Comparison of ENCODE assay signal across 14 cellular contexts in genomic region chr20:8855315-8855714, GRCh38.
DNase-seq lines count a peak whose midpoint lies in the region; ATAC-seq and TF ChIP-seq lines count a peak whose summit lies in the region.
"Had no signal": no experiment of that assay in that cellular context is flagged by ENCODE, and none has a peak within 500 bp of the region (broad histone marks: within the 10 kb centered on the region; RNA-seq: fewer than 3 reads in every experiment).

No MANE protein-coding gene starts in this region.

- DNase-seq in EH (ENCODE audit: low read depth), result peak; percentile 77
- DNase-seq in astrocyte of the cerebellum (ENCODE audit: low read depth), result peak; percentile 24
- DNase-seq in iris pigment epithelial cell (ENCODE audit: low read depth), result peak; percentile 50
- no peak for DNase-seq in stimulated activated CD4-positive, alpha-beta T cell treated with anti-CD3 and anti-CD28 coated beads, Interleukin-15, amount 100 ng/mL, for 24 hours
- no peak for DNase-seq in T-helper 9 cell
- DNase-seq: activated CD4-positive, alpha-beta T cell treated with anti-CD3 and anti-CD28 coated beads, Interleukin-2, amount 10 ng/mL, durations not matched to agents 24 days and 14 days; activated effector memory CD4-positive, alpha-beta T cell treated with Interleukin-2 at 50 U/mL for 16 hours; foreskin melanocyte; NCI-H2029 treated with DMSO at 0.1 percent for 48 hours; NK-92 treated with Interleukin-12 subunit alpha and Interleukin-12 subunit beta, amount 100 ng/mL, for 24 hours; posterior cingulate gyrus had no signal

- H3K9ac ChIP-seq in skeletal muscle satellite cell (ENCODE audit: low read depth, low read length), result peak overlapping the region; percentile 66

- H3K36me3 ChIP-seq in skeletal muscle satellite cell (ENCODE audit: insufficient read depth, low read length), result no peaks in the 10 kb centered on the region

- H3K4me3 ChIP-seq in astrocyte of the cerebellum (ENCODE audit: low read depth, low read length), result no peak overlapping the region
- H3K4me3 ChIP-seq in skeletal muscle satellite cell (ENCODE audit: low read length), result no peak overlapping the region

- peak overlapping the region; percentile 66 for H3K4me2 ChIP-seq in skeletal muscle satellite cell (ENCODE audit: low read length)

- no peaks in the 10 kb centered on the region for H3K27me3 ChIP-seq in skeletal muscle satellite cell (ENCODE audit: control insufficient read depth, insufficient read depth, low read length)

- in situ Hi-C loops in astrocyte of the cerebellum (cut with HindIII; ENCODE audit: low sequenced_read_pairs), result no loop called here

- H3K4me1 ChIP-seq in skeletal muscle satellite cell (ENCODE audit: control insufficient read depth, insufficient read depth, low read length), result peaks cover 36% of the 10 kb centered on the region

- ATAC-seq in HG03108 (IDR thresholded peaks at IDR 0.05; ENCODE audit: unreplicated experiment), result no peak
- no peak for ATAC-seq in HG03432 (IDR thresholded peaks at IDR 0.05; ENCODE audit: unreplicated experiment)

- H3K9me3 ChIP-seq in skeletal muscle satellite cell (replicated peaks; ENCODE audit: low read length), result no peaks in the 10 kb centered on the region

- no peak for TF ChIP-seq CTCF in astrocyte of the cerebellum (IDR thresholded peaks at IDR 0.05; ENCODE audit: low read depth, low read length, missing control alignments)

Comparison
In these comparisons a context has a peak if more than half of its experiments do, and no peak if none do; other contexts are left out.
1. DNase-seq: peak in EH (single experiment), astrocyte of the cerebellum (single experiment) and iris pigment epithelial cell (single experiment); none in stimulated activated CD4-positive, alpha-beta T cell treated with anti-CD3 and anti-CD28 coated beads, Interleukin-15, amount 100 ng/mL, for 24 hours (single experiment) and T-helper 9 cell (single experiment).